ENCODE assay signal across 20 cellular contexts in the genomic region with DNA sequence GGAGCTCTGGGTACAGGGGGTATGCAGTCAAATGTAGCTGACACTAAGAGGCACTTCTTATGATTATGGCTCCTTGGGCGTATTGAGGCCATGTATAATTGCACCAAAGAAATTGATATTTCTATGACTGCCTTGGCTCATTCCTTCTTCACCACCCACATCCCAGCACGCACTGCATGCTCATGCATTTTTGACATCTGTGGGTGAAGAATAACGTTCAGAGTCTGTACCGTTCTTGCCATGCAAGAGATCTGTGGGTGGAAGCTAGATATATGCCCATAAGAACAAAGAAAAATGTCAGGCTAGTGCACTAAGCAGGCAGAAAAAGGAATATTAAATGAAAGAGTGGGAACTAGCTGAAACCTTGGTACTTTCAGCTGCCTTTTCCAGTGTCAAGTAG.
"Had no signal": no experiment of that assay in that cellular context is flagged by ENCODE, and none has a peak within 500 bp of the region (broad histone marks: within the 10 kb centered on the region; RNA-seq: fewer than 3 reads in every experiment).

No MANE protein-coding gene starts in this region.

- H3K9me3 ChIP-seq: SJSA1 had no signal

- H3K4me2 ChIP-seq: KMS-11 had no signal

- H3K27me3 ChIP-seq: SJSA1 had no signal

- H3K27ac ChIP-seq: KMS-11, SJSA1, SK-N-MC had no signal

- H3K4me3 ChIP-seq: SJSA1, SK-N-MC had no signal

- H3K36me3 ChIP-seq: SJSA1 had no signal

- DNase-seq: Kasumi-1, MM.1S, NCI-H1092 treated with DMSO at 0.1 percent for 48 hours, NCI-H1436, NCI-H187, NCI-H2029, NCI-H2081 treated with DMSO at 0.1 percent for 48 hours, NCI-H2171, NCI-H226, NCI-H446, NCI-H510A, NCI-H524 treated with DMSO at 0.1 percent for 48 hours, NCI-H69, NCI-H774, Right ventricle myocardium superior, RPMI8226, SIG-M5 had no signal
